In the genomic region with DNA sequence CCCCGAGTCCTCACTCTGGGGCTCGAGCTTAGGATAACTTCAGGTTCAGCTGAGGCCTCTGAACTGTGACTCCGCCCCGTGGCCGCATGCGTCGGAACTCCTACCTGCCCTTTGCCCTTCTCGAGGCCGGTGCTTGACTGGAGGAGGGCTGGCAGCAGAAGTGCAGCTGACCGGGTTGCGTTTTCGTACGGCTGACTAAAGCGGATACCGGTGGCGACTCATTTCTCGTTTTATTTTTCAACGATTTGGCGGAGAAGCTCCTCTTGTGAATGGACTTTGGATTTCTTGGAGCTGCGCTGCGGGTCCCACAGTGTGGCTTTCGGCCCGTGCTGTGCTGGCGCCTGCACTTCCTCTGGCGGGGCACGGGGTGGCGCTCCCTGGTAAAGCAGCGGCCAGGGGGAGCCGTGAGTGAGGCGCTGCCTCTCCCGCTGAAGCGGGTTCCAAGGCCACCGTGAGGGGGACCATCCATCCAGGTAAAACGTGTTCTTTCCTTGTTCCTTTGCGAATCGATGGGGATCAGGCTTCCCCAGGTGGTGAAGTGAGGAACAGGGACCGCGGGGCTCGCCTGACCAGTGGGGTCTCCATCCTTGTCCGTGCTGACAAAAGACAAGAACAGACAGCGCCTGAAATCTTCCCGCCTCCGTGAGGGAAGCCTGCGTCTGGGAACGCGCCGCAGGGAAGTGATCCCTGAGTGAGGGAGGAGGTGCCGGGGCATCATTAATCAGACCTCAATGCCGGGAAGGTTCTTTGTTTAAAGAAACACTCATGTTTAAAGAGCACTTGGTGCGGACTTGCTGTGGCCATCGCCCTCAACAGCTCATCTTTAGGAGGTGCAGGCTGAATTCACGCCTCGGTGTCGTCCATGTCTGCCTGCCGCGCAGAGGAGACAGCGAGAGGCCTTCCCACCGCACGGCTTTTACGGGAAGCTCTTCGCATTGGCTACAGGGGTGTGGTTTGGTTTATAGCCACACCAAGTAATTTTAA, we compare ENCODE assay signal across 1 cellular context.
TF ChIP-seq lines count a peak whose summit lies in the region.

No MANE protein-coding gene starts in this region.

TF ChIP-seq in HepG2, 621 proteins besides CTCF, POLR2A, EP300 and RAD21 (continued from another document and continues in another):
- TF ChIP-seq ZNF709 (CRISPR knock-in tag; IDR thresholded peaks at IDR 0.05) (peak; percentile 85; the same call in 1 of the 2 replicates), RELA (CRISPR knock-in tag; IDR thresholded peaks at IDR 0.05) (no peak), MZF1 (CRISPR knock-in tag; IDR thresholded peaks at IDR 0.05; ENCODE audit: borderline replicate concordance) (no peak; the same call in 1 of the 2 replicates), RXRA (CRISPR knock-in tag; IDR thresholded peaks at IDR 0.05) (peak; percentile 95), ZNF777 (CRISPR knock-in tag; IDR thresholded peaks at IDR 0.05) (no peak; the same call in 1 of the 2 replicates), TRIM24 (CRISPR knock-in tag; IDR thresholded peaks at IDR 0.05) (no peak), RFX1 (IDR thresholded peaks at IDR 0.05) (no peak), MATR3 (CRISPR knock-in tag; IDR thresholded peaks at IDR 0.05) (no peak), KLF16 (CRISPR knock-in tag; IDR thresholded peaks at IDR 0.05) (peak in 1 of 2 experiments; percentile 32; a peak in 1 of 4 replicates), KMT2B (CRISPR knock-in tag; IDR thresholded peaks at IDR 0.05) (peak; percentile 62), MXD4 (CRISPR knock-in tag; IDR thresholded peaks at IDR 0.05) (peak; percentile 47; the same call in 1 of the 2 replicates), RFX5 (IDR thresholded peaks at IDR 0.05; ENCODE audit: low read depth, low read length) (no peak), DPF2 (CRISPR knock-in tag; IDR thresholded peaks at IDR 0.05; ENCODE audit: borderline replicate concordance, low read depth) (no peak), DRAP1 (CRISPR knock-in tag; IDR thresholded peaks at IDR 0.05) (peak; percentile 20; the same call in 1 of the 2 replicates), TIGD3 (CRISPR knock-in tag; IDR thresholded peaks at IDR 0.05; ENCODE audit: borderline replicate concordance) (no peak), ZNF850 (CRISPR knock-in tag; conservative IDR thresholded peaks at IDR 0.05) (no peak), PHF8 (CRISPR knock-in tag; IDR thresholded peaks at IDR 0.05) (peak; percentile 84), ZNF367 (CRISPR knock-in tag; IDR thresholded peaks at IDR 0.05; ENCODE audit: borderline replicate concordance) (no peak), FOSL1 (CRISPR knock-in tag; IDR thresholded peaks at IDR 0.05; ENCODE audit: borderline replicate concordance) (no peak), ZNF597 (CRISPR knock-in tag; IDR thresholded peaks at IDR 0.05) (no peak), ZNF224 (CRISPR knock-in tag; IDR thresholded peaks at IDR 0.05) (peak; percentile 99), KDM3A (CRISPR knock-in tag; IDR thresholded peaks at IDR 0.05; ENCODE audit: low read depth) (peak; percentile 95), ZNF337 (CRISPR knock-in tag; IDR thresholded peaks at IDR 0.05; ENCODE audit: borderline replicate concordance, low read depth) (peak; percentile 73; the same call in 1 of the 2 replicates), ZNF569 (CRISPR knock-in tag; IDR thresholded peaks at IDR 0.05; ENCODE audit: borderline replicate concordance) (no peak), ZNF180 (CRISPR knock-in tag; IDR thresholded peaks at IDR 0.05; ENCODE audit: borderline replicate concordance, low read depth) (no peak), ZNF773 (CRISPR knock-in tag; IDR thresholded peaks at IDR 0.05; ENCODE audit: borderline replicate concordance) (no peak; the same call in 1 of the 2 replicates)
- TF ChIP-seq, protein P1, sequence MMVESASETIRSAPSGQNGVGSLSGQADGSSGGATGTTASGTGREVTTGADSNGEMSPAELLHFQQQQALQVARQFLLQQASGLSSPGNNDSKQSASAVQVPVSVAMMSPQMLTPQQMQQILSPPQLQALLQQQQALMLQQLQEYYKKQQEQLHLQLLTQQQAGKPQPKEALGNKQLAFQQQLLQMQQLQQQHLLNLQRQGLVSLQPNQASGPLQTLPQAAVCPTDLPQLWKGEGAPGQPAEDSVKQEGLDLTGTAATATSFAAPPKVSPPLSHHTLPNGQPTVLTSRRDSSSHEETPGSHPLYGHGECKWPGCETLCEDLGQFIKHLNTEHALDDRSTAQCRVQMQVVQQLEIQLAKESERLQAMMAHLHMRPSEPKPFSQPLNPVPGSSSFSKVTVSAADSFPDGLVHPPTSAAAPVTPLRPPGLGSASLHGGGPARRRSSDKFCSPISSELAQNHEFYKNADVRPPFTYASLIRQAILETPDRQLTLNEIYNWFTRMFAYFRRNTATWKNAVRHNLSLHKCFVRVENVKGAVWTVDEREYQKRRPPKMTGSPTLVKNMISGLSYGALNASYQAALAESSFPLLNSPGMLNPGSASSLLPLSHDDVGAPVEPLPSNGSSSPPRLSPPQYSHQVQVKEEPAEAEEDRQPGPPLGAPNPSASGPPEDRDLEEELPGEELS (CRISPR knock-in tag; IDR thresholded peaks at IDR 0.05) = no peak
- TF ChIP-seq, protein P2, sequence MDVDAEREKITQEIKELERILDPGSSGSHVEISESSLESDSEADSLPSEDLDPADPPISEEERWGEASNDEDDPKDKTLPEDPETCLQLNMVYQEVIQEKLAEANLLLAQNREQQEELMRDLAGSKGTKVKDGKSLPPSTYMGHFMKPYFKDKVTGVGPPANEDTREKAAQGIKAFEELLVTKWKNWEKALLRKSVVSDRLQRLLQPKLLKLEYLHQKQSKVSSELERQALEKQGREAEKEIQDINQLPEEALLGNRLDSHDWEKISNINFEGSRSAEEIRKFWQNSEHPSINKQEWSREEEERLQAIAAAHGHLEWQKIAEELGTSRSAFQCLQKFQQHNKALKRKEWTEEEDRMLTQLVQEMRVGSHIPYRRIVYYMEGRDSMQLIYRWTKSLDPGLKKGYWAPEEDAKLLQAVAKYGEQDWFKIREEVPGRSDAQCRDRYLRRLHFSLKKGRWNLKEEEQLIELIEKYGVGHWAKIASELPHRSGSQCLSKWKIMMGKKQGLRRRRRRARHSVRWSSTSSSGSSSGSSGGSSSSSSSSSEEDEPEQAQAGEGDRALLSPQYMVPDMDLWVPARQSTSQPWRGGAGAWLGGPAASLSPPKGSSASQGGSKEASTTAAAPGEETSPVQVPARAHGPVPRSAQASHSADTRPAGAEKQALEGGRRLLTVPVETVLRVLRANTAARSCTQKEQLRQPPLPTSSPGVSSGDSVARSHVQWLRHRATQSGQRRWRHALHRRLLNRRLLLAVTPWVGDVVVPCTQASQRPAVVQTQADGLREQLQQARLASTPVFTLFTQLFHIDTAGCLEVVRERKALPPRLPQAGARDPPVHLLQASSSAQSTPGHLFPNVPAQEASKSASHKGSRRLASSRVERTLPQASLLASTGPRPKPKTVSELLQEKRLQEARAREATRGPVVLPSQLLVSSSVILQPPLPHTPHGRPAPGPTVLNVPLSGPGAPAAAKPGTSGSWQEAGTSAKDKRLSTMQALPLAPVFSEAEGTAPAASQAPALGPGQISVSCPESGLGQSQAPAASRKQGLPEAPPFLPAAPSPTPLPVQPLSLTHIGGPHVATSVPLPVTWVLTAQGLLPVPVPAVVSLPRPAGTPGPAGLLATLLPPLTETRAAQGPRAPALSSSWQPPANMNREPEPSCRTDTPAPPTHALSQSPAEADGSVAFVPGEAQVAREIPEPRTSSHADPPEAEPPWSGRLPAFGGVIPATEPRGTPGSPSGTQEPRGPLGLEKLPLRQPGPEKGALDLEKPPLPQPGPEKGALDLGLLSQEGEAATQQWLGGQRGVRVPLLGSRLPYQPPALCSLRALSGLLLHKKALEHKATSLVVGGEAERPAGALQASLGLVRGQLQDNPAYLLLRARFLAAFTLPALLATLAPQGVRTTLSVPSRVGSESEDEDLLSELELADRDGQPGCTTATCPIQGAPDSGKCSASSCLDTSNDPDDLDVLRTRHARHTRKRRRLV (CRISPR knock-in tag; IDR thresholded peaks at IDR 0.05) = peak; percentile 87; the same call in 1 of the 2 replicates
- TF ChIP-seq, protein P3, sequence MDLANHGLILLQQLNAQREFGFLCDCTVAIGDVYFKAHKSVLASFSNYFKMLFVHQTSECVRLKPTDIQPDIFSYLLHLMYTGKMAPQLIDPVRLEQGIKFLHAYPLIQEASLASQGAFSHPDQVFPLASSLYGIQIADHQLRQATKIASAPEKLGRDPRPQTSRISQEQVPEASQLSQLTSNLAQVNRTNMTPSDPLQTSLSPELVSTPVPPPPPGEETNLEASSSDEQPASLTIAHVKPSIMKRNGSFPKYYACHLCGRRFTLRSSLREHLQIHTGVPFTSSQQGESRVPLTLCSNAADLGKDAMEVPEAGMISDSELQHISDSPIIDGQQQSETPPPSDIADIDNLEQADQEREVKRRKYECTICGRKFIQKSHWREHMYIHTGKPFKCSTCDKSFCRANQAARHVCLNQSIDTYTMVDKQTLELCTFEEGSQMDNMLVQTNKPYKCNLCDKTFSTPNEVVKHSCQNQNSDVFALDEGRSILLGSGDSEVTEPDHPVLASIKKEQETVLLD (CRISPR knock-in tag; IDR thresholded peaks at IDR 0.05; ENCODE audit: low read depth) = no peak
- TF ChIP-seq, protein P4, sequence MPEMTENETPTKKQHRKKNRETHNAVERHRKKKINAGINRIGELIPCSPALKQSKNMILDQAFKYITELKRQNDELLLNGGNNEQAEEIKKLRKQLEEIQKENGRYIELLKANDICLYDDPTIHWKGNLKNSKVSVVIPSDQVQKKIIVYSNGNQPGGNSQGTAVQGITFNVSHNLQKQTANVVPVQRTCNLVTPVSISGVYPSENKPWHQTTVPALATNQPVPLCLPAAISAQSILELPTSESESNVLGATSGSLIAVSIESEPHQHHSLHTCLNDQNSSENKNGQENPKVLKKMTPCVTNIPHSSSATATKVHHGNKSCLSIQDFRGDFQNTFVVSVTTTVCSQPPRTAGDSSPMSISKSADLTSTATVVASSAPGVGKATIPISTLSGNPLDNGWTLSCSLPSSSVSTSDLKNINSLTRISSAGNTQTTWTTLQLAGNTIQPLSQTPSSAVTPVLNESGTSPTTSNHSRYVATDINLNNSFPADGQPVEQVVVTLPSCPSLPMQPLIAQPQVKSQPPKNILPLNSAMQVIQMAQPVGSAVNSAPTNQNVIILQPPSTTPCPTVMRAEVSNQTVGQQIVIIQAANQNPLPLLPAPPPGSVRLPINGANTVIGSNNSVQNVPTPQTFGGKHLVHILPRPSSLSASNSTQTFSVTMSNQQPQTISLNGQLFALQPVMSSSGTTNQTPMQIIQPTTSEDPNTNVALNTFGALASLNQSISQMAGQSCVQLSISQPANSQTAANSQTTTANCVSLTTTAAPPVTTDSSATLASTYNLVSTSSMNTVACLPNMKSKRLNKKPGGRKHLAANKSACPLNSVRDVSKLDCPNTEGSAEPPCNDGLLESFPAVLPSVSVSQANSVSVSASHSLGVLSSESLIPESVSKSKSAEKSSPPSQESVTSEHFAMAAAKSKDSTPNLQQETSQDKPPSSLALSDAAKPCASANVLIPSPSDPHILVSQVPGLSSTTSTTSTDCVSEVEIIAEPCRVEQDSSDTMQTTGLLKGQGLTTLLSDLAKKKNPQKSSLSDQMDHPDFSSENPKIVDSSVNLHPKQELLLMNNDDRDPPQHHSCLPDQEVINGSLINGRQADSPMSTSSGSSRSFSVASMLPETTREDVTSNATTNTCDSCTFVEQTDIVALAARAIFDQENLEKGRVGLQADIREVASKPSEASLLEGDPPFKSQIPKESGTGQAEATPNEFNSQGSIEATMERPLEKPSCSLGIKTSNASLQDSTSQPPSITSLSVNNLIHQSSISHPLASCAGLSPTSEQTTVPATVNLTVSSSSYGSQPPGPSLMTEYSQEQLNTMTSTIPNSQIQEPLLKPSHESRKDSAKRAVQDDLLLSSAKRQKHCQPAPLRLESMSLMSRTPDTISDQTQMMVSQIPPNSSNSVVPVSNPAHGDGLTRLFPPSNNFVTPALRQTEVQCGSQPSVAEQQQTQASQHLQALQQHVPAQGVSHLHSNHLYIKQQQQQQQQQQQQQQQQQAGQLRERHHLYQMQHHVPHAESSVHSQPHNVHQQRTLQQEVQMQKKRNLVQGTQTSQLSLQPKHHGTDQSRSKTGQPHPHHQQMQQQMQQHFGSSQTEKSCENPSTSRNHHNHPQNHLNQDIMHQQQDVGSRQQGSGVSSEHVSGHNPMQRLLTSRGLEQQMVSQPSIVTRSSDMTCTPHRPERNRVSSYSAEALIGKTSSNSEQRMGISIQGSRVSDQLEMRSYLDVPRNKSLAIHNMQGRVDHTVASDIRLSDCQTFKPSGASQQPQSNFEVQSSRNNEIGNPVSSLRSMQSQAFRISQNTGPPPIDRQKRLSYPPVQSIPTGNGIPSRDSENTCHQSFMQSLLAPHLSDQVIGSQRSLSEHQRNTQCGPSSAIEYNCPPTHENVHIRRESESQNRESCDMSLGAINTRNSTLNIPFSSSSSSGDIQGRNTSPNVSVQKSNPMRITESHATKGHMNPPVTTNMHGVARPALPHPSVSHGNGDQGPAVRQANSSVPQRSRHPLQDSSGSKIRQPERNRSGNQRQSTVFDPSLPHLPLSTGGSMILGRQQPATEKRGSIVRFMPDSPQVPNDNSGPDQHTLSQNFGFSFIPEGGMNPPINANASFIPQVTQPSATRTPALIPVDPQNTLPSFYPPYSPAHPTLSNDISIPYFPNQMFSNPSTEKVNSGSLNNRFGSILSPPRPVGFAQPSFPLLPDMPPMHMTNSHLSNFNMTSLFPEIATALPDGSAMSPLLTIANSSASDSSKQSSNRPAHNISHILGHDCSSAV (CRISPR knock-in tag; IDR thresholded peaks at IDR 0.05; ENCODE audit: borderline replicate concordance) = no peak
